Comparison of ENCODE assay signal across 7 cellular contexts in the genomic region with DNA sequence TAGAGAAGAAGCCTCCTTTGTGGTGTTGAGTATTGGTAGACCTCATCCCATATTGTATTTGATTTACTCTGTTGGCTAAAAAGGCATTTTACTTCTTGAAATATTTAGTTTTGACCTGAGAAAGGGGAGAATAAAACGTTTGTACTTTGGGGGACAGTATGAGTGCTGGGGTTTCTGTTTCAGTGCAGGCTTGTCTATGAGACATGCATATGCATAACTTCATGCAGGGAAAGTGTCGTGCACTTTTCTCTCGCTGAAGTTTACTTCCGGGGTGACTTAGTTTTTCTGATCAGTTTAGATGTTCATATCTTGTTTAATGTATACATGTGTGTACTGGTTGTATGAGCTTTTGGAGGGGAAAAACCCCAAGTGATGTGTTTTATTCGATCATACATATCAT. TPM values are rescaled to one million over a fixed set of nuclear protein-coding genes. Genes with fewer than 3 reads are reported as not detected.
A peak's percentile ranks its signal among the peaks of the same experiment; 100 is the strongest.
DNase-seq lines count a peak whose midpoint lies in the region; ATAC-seq, FAIRE-seq and TF ChIP-seq lines count a peak whose summit lies in the region.

No MANE protein-coding gene starts in this region.

- no peak overlapping the region for H3K4me3 ChIP-seq in pancreas

- CTCF ChIA-PET in activated CD8-positive, alpha-beta T cell treated with anti-CD3 and anti-CD28 coated beads for 36 hours (lab: Charles Lee) = no interaction called here

- no peaks in the 10 kb centered on the region for H3K27me3 ChIP-seq in pancreas

- H3K36me3 ChIP-seq in pancreas = no peaks in the 10 kb centered on the region

- H3K9me3 ChIP-seq in pancreas = no peaks in the 10 kb centered on the region

- POLR2A ChIA-PET in activated CD8-positive, alpha-beta T cell treated with anti-CD3 and anti-CD28 coated beads for 36 hours (lab: Charles Lee) = interaction anchor here (0.6 to 2.5 kb wide), 5 partner anchors 8 to 39 kb away, joined by 3 to 9 read pairs (median 5); no protein-coding TSS in a partner anchor

- ATAC-seq in GM18909 (IDR thresholded peaks at IDR 0.05; ENCODE audit: poor library complexity, unreplicated experiment) (peak; percentile 52), HG02798 (IDR thresholded peaks at IDR 0.05; ENCODE audit: poor library complexity, unreplicated experiment) (peak; percentile 70), pancreas (no peak)
- peak; percentile 65 for ATAC-seq in activated CD8-positive, alpha-beta T cell treated with anti-CD3 and anti-CD28 coated beads for 36 hours

- peaks cover 2% of the 10 kb centered on the region for H3K9me3 Mint-ChIP-seq in activated CD8-positive, alpha-beta T cell treated with anti-CD3 and anti-CD28 coated beads for 36 hours

- TF ChIP-seq CTCF in activated CD8-positive, alpha-beta T cell treated with anti-CD3 and anti-CD28 coated beads for 36 hours (IDR thresholded peaks at IDR 0.05) = no peak
- TF ChIP-seq CTCF in pancreas (IDR thresholded peaks at IDR 0.05) = no peak

- no peaks in the 10 kb centered on the region for H3K27me3 Mint-ChIP-seq in activated CD8-positive, alpha-beta T cell treated with anti-CD3 and anti-CD28 coated beads for 36 hours

- peak overlapping the region in 3 of 4 donors; percentile 8 to 74 (median 47) for H3K27ac ChIP-seq in pancreas

- WGBS in pancreas, 2 donors = 66 to 76% methylated on average over 5 of the region's 5 CpGs

- H3K27ac Mint-ChIP-seq in activated CD8-positive, alpha-beta T cell treated with anti-CD3 and anti-CD28 coated beads for 36 hours = peak overlapping the region; percentile 98

- H3K4me1 Mint-ChIP-seq in activated CD8-positive, alpha-beta T cell treated with anti-CD3 and anti-CD28 coated beads for 36 hours (ENCODE audit: low read depth) = peaks cover 65% of the 10 kb centered on the region

- DNase-seq in activated CD8-positive, alpha-beta T cell treated with anti-CD3 and anti-CD28 coated beads for 36 hours = peak; percentile 63
- DNase-seq in pancreas = no peak
- no peak for DNase-seq in NCI-H1694 treated with DMSO at 0.1 percent for 48 hours (lab: John Stamatoyannopoulos, UW)
- no peak for DNase-seq in NCI-H82 treated with DMSO at 0.1 percent for 48 hours (lab: John Stamatoyannopoulos, UW; ENCODE audit: unreplicated experiment)
- DNase-seq in GM19240 (ENCODE audit: insufficient read length, low spot score) = no peak

- H3K36me3 Mint-ChIP-seq in activated CD8-positive, alpha-beta T cell treated with anti-CD3 and anti-CD28 coated beads for 36 hours (ENCODE audit: low read depth) = peaks cover 25% of the 10 kb centered on the region

- H3K4me1 ChIP-seq in pancreas = peaks cover 16 to 51% (median 41%) of the 10 kb centered on the region in 3 donors

- FAIRE-seq in pancreas (lab: Jason Lieb, UNC) = no peak

- H3K4me3 Mint-ChIP-seq in activated CD8-positive, alpha-beta T cell treated with anti-CD3 and anti-CD28 coated beads for 36 hours = peak overlapping the region; percentile 88

- intact Hi-C loops in activated CD8-positive, alpha-beta T cell treated with anti-CD3 and anti-CD28 coated beads for 36 hours (cut with micrococcal nuclease) = loop anchor here (10.0 kb wide), 1 partner anchor 120 kb away; no protein-coding TSS in a partner anchor
- intact Hi-C loops in pancreas (cut with DNase I) = no loop called here

RNA-seq across cellular contexts. Expression of gene UTRN, which starts 59.5 kb away (rescaled TPM):
- 10 to 100 TPM; 53.9 to 58.5 TPM for total RNA-seq in activated CD8-positive, alpha-beta T cell treated with anti-CD3 and anti-CD28 coated beads for 36 hours
- total RNA-seq in pancreas = 100 to 1,000 TPM in 1 of 6 donors, 10 to 100 TPM in 5; 80.6 to 116 (median 84.8) TPM
- 10 to 100 TPM in 1 of 2 donors, 1 to 10 TPM in 1; 10.0 to 19.3 TPM for polyA plus RNA-seq in pancreas

Comparison
In these comparisons a context has a peak if more than half of its experiments do, and no peak if none do; other contexts are left out.
1. ATAC-seq: peak in GM18909 (single experiment), HG02798 (single experiment) and activated CD8-positive, alpha-beta T cell treated with anti-CD3 and anti-CD28 coated beads for 36 hours (single experiment); none in pancreas (0 of 4).